Comparison of ENCODE assay signal across 8 cellular contexts in the genomic region with DNA sequence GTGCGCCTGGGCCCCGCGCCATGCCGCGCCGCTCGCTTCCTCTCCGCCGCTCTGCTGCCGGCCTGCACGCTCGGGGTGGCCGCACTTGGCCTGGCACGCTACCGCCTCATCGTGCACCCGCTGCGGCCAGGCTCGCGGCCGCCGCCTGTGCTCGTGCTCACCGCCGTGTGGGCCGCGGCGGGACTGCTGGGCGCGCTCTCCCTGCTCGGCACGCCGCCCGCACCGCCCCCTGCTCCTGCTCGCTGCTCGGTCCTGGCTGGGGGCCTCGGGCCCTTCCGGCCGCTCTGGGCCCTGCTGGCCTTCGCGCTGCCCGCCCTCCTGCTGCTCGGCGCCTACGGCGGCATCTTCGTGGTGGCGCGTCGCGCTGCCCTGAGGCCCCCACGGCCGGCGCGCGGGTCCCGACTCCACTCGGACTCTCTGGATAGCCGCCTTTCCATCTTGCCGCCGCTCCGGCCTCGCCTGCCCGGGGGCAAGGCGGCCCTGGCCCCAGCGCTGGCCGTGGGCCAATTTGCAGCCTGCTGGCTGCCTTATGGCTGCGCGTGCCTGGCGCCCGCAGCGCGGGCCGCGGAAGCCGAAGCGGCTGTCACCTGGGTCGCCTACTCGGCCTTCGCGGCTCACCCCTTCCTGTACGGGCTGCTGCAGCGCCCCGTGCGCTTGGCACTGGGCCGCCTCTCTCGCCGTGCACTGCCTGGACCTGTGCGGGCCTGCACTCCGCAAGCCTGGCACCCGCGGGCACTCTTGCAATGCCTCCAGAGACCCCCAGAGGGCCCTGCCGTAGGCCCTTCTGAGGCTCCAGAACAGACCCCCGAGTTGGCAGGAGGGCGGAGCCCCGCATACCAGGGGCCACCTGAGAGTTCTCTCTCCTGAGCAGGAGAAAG. TPM values are rescaled to one million over a fixed set of nuclear protein-coding genes. Genes with fewer than 3 reads are reported as not detected.
A peak's percentile ranks its signal among the peaks of the same experiment; 100 is the strongest.
DNase-seq lines count a peak whose midpoint lies in the region; ATAC-seq, FAIRE-seq and TF ChIP-seq lines count a peak whose summit lies in the region.

No MANE protein-coding gene starts in this region.

- no peak overlapping the region for H3K9ac ChIP-seq in keratinocyte (ENCODE audit: control insufficient read depth, extremely low read depth, insufficient read depth, low read length)

- H3K36me3 ChIP-seq in keratinocyte (ENCODE audit: control insufficient read depth in 2 of 2, extremely low read depth in 1 of 2, insufficient read depth in 2 of 2, low read length in 2 of 2) = peaks cover 0 to 21% of the 10 kb centered on the region in 2 experiments

- peaks cover 26% of the 10 kb centered on the region for H3K27me3 ChIP-seq in keratinocyte (ENCODE audit: control insufficient read depth, extremely low read depth, insufficient read depth, low read length)

- POLR2A ChIA-PET in GM10248 (lab: Yijun Ruan, JAX) = no interaction called here

- H3K4me3 Mint-ChIP-seq in activated T-helper 1 cell treated with anti-CD3 and anti-CD28 coated beads, Interleukin-12 subunit alpha, Interleukin-12 subunit beta, Interleukin-2, Interleukin-4 antibody, amounts not matched to agents 30 ng/mL and 10 ng/mL and 1 ng/mL, durations not matched to agents 14 hours and 24 hours and 36 hours = no peak overlapping the region

- H3K27me3 Mint-ChIP-seq in activated T-helper 1 cell treated with anti-CD3 and anti-CD28 coated beads, Interleukin-12 subunit alpha, Interleukin-12 subunit beta, Interleukin-2, Interleukin-4 antibody, amounts not matched to agents 30 ng/mL and 10 ng/mL and 1 ng/mL, durations not matched to agents 14 hours and 24 hours and 36 hours (ENCODE audit: insufficient read depth) = peaks cover 36% of the 10 kb centered on the region

- TF ChIP-seq CTCF in GM10248 (IDR thresholded peaks at IDR 0.05; ENCODE audit: control extremely low read depth, extremely low read depth, low read depth, missing control alignments) (peak; percentile 17), keratinocyte (optimal IDR thresholded peaks at IDR 0.05 in 1 of 3, IDR thresholded peaks at IDR 0.05 in 1 of 3, conservative IDR thresholded peaks at IDR 0.05 in 1 of 3; ENCODE audit: extremely low read depth in 1 of 3, insufficient read depth in 2 of 3, low read length in 3 of 3) (peak; percentile 53 to 80 (median 68))

- CTCF ChIA-PET in GM10248 (lab: Yijun Ruan, JAX) = interaction anchor here (1.0 to 4.3 kb wide), 2 partner anchors 15 to 17 kb away, joined by 3 to 21 read pairs; a partner anchor contains a TSS

- H3K9me3 Mint-ChIP-seq in activated T-helper 1 cell treated with anti-CD3 and anti-CD28 coated beads, Interleukin-12 subunit alpha, Interleukin-12 subunit beta, Interleukin-2, Interleukin-4 antibody, amounts not matched to agents 30 ng/mL and 10 ng/mL and 1 ng/mL, durations not matched to agents 14 hours and 24 hours and 36 hours = no peaks in the 10 kb centered on the region

- no peak overlapping the region for H3K27ac ChIP-seq in keratinocyte (ENCODE audit: control insufficient read depth, insufficient read depth, low read length)

- intact Hi-C loops in activated T-helper 1 cell treated with anti-CD3 and anti-CD28 coated beads, Interleukin-12 subunit alpha, Interleukin-12 subunit beta, Interleukin-2, Interleukin-4 antibody, amounts not matched to agents 30 ng/mL and 10 ng/mL and 1 ng/mL, durations not matched to agents 14 hours and 24 hours and 36 hours (cut with micrococcal nuclease) = no loop called here

- H3K27ac Mint-ChIP-seq in activated T-helper 1 cell treated with anti-CD3 and anti-CD28 coated beads, Interleukin-12 subunit alpha, Interleukin-12 subunit beta, Interleukin-2, Interleukin-4 antibody, amounts not matched to agents 30 ng/mL and 10 ng/mL and 1 ng/mL, durations not matched to agents 14 hours and 24 hours and 36 hours = no peak overlapping the region

- H2AFZ ChIP-seq in keratinocyte (ENCODE audit: control insufficient read depth, low read length) = no peak overlapping the region

- H3K4me3 ChIP-seq in keratinocyte (ENCODE audit: control insufficient read depth in 2 of 3, extremely low read depth in 1 of 3, insufficient read depth in 2 of 3, low read depth in 1 of 3, low read length in 3 of 3) = peak overlapping the region in 1 of 3 experiments; percentile 20

- H3K79me2 ChIP-seq in keratinocyte (ENCODE audit: control insufficient read depth, insufficient read depth, low read length) = no peaks in the 10 kb centered on the region

- peaks cover 4% of the 10 kb centered on the region for H3K36me3 Mint-ChIP-seq in activated T-helper 1 cell treated with anti-CD3 and anti-CD28 coated beads, Interleukin-12 subunit alpha, Interleukin-12 subunit beta, Interleukin-2, Interleukin-4 antibody, amounts not matched to agents 30 ng/mL and 10 ng/mL and 1 ng/mL, durations not matched to agents 14 hours and 24 hours and 36 hours (ENCODE audit: low read depth)

- no peaks in the 10 kb centered on the region for H4K20me1 ChIP-seq in keratinocyte (ENCODE audit: control insufficient read depth, extremely low read depth, insufficient read depth, low read length)

- FAIRE-seq in keratinocyte (lab: Jason Lieb, UNC) = no peak

- no peak for DNase-seq in GM10248 (ENCODE audit: extremely low spot score)
- DNase-seq in RPMI8226 = peak; percentile 89
- DNase-seq in cerebellum (ENCODE audit: low spot score) = peak; percentile 79
- DNase-seq in keratinocyte (ENCODE audit: low read depth, low spot score) = no peak
- peak; percentile 23 for DNase-seq in stimulated activated CD4-positive, alpha-beta T cell treated with anti-CD3 and anti-CD28 coated beads, Interleukin-1b, Interleukin-23, amount 100 ng/mL, for 48 hours
- no peak for DNase-seq in activated T-helper 1 cell treated with anti-CD3 and anti-CD28 coated beads, Interleukin-12 subunit alpha, Interleukin-12 subunit beta, Interleukin-2, Interleukin-4 antibody, amounts not matched to agents 30 ng/mL and 10 ng/mL and 1 ng/mL, durations not matched to agents 14 hours and 24 hours and 36 hours (ENCODE audit: low spot score)
- no peak for DNase-seq in NOMO-1 treated with DMSO at 0.1 percent for 48 hours (lab: John Stamatoyannopoulos, UW; ENCODE audit: unreplicated experiment)

- H3K4me1 Mint-ChIP-seq in activated T-helper 1 cell treated with anti-CD3 and anti-CD28 coated beads, Interleukin-12 subunit alpha, Interleukin-12 subunit beta, Interleukin-2, Interleukin-4 antibody, amounts not matched to agents 30 ng/mL and 10 ng/mL and 1 ng/mL, durations not matched to agents 14 hours and 24 hours and 36 hours (ENCODE audit: low read depth) = no peaks in the 10 kb centered on the region

- dilution Hi-C loops in keratinocyte (cut with MboI; ENCODE audit: extremely low pct_ligation_motif_present, low sequenced_read_pairs) = no loop called here

- no peak for ATAC-seq in GM19351 (IDR thresholded peaks at IDR 0.05; ENCODE audit: unreplicated experiment)

- no peaks in the 10 kb centered on the region for H3K9me3 ChIP-seq in keratinocyte (ENCODE audit: control insufficient read depth, low read depth, low read length)

- peaks cover 11% of the 10 kb centered on the region for H3K4me1 ChIP-seq in keratinocyte (ENCODE audit: control insufficient read depth, extremely low read depth, insufficient read depth, low read length)

- peak overlapping the region; percentile 54 for H3K4me2 ChIP-seq in keratinocyte (ENCODE audit: control insufficient read depth, extremely low read depth, insufficient read depth, low read depth, low read length)

- H3K9me1 ChIP-seq in keratinocyte (ENCODE audit: control insufficient read depth, extremely low read depth, insufficient read depth, low read length) = no peaks in the 10 kb centered on the region

RNA-seq across cellular contexts. Expression of a gene that starts 1.0 kb away (rescaled TPM):
- 0.18 TPM for total RNA-seq in cerebellum
- polyA plus RNA-seq in keratinocyte = not detected in 3 replicates
- polyA plus RNA-seq in keratinocyte (2011; ENCODE audit: low read depth) = not detected
- not detected in 2 replicates for polyA plus RNA-seq in keratinocyte (2011; cell fraction: cytosol; rRNA removed)
- not detected in 2 replicates for polyA plus RNA-seq in keratinocyte (2011; cell fraction: nucleus; rRNA removed)
- polyA plus RNA-seq in keratinocyte (2012; ENCODE audit: low replicate concordance) = not detected in 2 replicates
- not detected in 3 replicates for polyA minus RNA-seq in keratinocyte
- polyA minus RNA-seq in keratinocyte (2011; cell fraction: cytosol; rRNA and poly(A)+ RNA removed) = not detected
- not detected in 2 replicates for polyA minus RNA-seq in keratinocyte (2011; cell fraction: nucleus; rRNA and poly(A)+ RNA removed)
- total RNA-seq in activated T-helper 1 cell treated with anti-CD3 and anti-CD28 coated beads, Interleukin-12 subunit alpha, Interleukin-12 subunit beta, Interleukin-2, Interleukin-4 antibody, amounts not matched to agents 30 ng/mL and 10 ng/mL and 1 ng/mL, durations not matched to agents 14 hours and 24 hours and 36 hours = not detected in 2 replicates

RNA-seq across cellular contexts. Expression of a gene that starts 11.1 kb away (rescaled TPM):
- 55.5 TPM for total RNA-seq in cerebellum
- 25.2 to 48.7 TPM (median 35.0 TPM) in 3 replicates for polyA plus RNA-seq in keratinocyte
- polyA plus RNA-seq in keratinocyte (2011; ENCODE audit: low read depth) = 12.1 TPM
- polyA plus RNA-seq in keratinocyte (2011; cell fraction: cytosol; rRNA removed) = 36.7 and 63.1 TPM in 2 replicates
- 46.9 and 68.3 TPM in 2 replicates for polyA plus RNA-seq in keratinocyte (2011; cell fraction: nucleus; rRNA removed)
- polyA plus RNA-seq in keratinocyte (2012; ENCODE audit: low replicate concordance) = 28.2 and 37.6 TPM in 2 replicates
- 30.8 to 67.1 TPM (median 45.1 TPM) in 3 replicates for polyA minus RNA-seq in keratinocyte
- 59.7 TPM for polyA minus RNA-seq in keratinocyte (2011; cell fraction: cytosol; rRNA and poly(A)+ RNA removed)
- polyA minus RNA-seq in keratinocyte (2011; cell fraction: nucleus; rRNA and poly(A)+ RNA removed) = 13.2 and 15.2 TPM in 2 replicates
- total RNA-seq in activated T-helper 1 cell treated with anti-CD3 and anti-CD28 coated beads, Interleukin-12 subunit alpha, Interleukin-12 subunit beta, Interleukin-2, Interleukin-4 antibody, amounts not matched to agents 30 ng/mL and 10 ng/mL and 1 ng/mL, durations not matched to agents 14 hours and 24 hours and 36 hours = 14.8 and 18.0 TPM in 2 replicates

RNA-seq across cellular contexts. Expression of a gene that starts 14.0 kb away (rescaled TPM):
- 2.4 TPM for total RNA-seq in cerebellum
- polyA plus RNA-seq in keratinocyte = 5.4 to 9.3 TPM (median 6.4 TPM) in 3 replicates
- polyA plus RNA-seq in keratinocyte (2011; ENCODE audit: low read depth) = 8.7 TPM
- 4.2 and 7.5 TPM in 2 replicates for polyA plus RNA-seq in keratinocyte (2011; cell fraction: cytosol; rRNA removed)
- 20.0 and 26.4 TPM in 2 replicates for polyA plus RNA-seq in keratinocyte (2011; cell fraction: nucleus; rRNA removed)
- 4.7 and 7.1 TPM in 2 replicates for polyA plus RNA-seq in keratinocyte (2012; ENCODE audit: low replicate concordance)
- polyA minus RNA-seq in keratinocyte = 4.7 to 5.9 TPM (median 5.3 TPM) in 3 replicates
- 23.0 TPM for polyA minus RNA-seq in keratinocyte (2011; cell fraction: cytosol; rRNA and poly(A)+ RNA removed)
- polyA minus RNA-seq in keratinocyte (2011; cell fraction: nucleus; rRNA and poly(A)+ RNA removed) = 4.9 TPM in 2 replicates
- total RNA-seq in activated T-helper 1 cell treated with anti-CD3 and anti-CD28 coated beads, Interleukin-12 subunit alpha, Interleukin-12 subunit beta, Interleukin-2, Interleukin-4 antibody, amounts not matched to agents 30 ng/mL and 10 ng/mL and 1 ng/mL, durations not matched to agents 14 hours and 24 hours and 36 hours = 13.4 and 14.5 TPM in 2 replicates

RNA-seq across cellular contexts. Expression of a gene that starts 14.4 kb away (rescaled TPM):
- total RNA-seq in cerebellum = 7.7 TPM
- polyA plus RNA-seq in keratinocyte = 21.8 to 34.5 TPM (median 23.8 TPM) in 3 replicates
- 4.8 TPM for polyA plus RNA-seq in keratinocyte (2011; ENCODE audit: low read depth)
- polyA plus RNA-seq in keratinocyte (2011; cell fraction: cytosol; rRNA removed) = 16.2 and 26.1 TPM in 2 replicates
- 29.1 and 32.2 TPM in 2 replicates for polyA plus RNA-seq in keratinocyte (2011; cell fraction: nucleus; rRNA removed)
- polyA plus RNA-seq in keratinocyte (2012; ENCODE audit: low replicate concordance) = 23.8 and 37.5 TPM in 2 replicates
- 19.5 to 38.0 TPM (median 28.8 TPM) in 3 replicates for polyA minus RNA-seq in keratinocyte
- polyA minus RNA-seq in keratinocyte (2011; cell fraction: cytosol; rRNA and poly(A)+ RNA removed) = 29.4 TPM
- 11.5 and 12.6 TPM in 2 replicates for polyA minus RNA-seq in keratinocyte (2011; cell fraction: nucleus; rRNA and poly(A)+ RNA removed)
- 91.8 and 93.1 TPM in 2 replicates for total RNA-seq in activated T-helper 1 cell treated with anti-CD3 and anti-CD28 coated beads, Interleukin-12 subunit alpha, Interleukin-12 subunit beta, Interleukin-2, Interleukin-4 antibody, amounts not matched to agents 30 ng/mL and 10 ng/mL and 1 ng/mL, durations not matched to agents 14 hours and 24 hours and 36 hours

RNA-seq across cellular contexts. Expression of a gene that starts 17.7 kb away (rescaled TPM):
- 3.9 TPM for total RNA-seq in cerebellum
- polyA plus RNA-seq in keratinocyte = 32.8 to 57.2 TPM (median 34.7 TPM) in 3 replicates
- polyA plus RNA-seq in keratinocyte (2011; ENCODE audit: low read depth) = 8.3 TPM
- polyA plus RNA-seq in keratinocyte (2011; cell fraction: cytosol; rRNA removed) = 40.0 and 45.9 TPM in 2 replicates
- 23.1 and 27.2 TPM in 2 replicates for polyA plus RNA-seq in keratinocyte (2011; cell fraction: nucleus; rRNA removed)
- 28.0 and 31.3 TPM in 2 replicates for polyA plus RNA-seq in keratinocyte (2012; ENCODE audit: low replicate concordance)
- 36.1 to 50.6 TPM (median 42.4 TPM) in 3 replicates for polyA minus RNA-seq in keratinocyte
- polyA minus RNA-seq in keratinocyte (2011; cell fraction: cytosol; rRNA and poly(A)+ RNA removed) = 44.9 TPM
- 10.8 and 15.4 TPM in 2 replicates for polyA minus RNA-seq in keratinocyte (2011; cell fraction: nucleus; rRNA and poly(A)+ RNA removed)
- total RNA-seq in activated T-helper 1 cell treated with anti-CD3 and anti-CD28 coated beads, Interleukin-12 subunit alpha, Interleukin-12 subunit beta, Interleukin-2, Interleukin-4 antibody, amounts not matched to agents 30 ng/mL and 10 ng/mL and 1 ng/mL, durations not matched to agents 14 hours and 24 hours and 36 hours = 37.9 and 38.0 TPM in 2 replicates

Comparison
In these comparisons a context has a peak if more than half of its experiments do, and no peak if none do; other contexts are left out.
1. DNase-seq: peak in RPMI8226 (single experiment), cerebellum (single experiment) and stimulated activated CD4-positive, alpha-beta T cell treated with anti-CD3 and anti-CD28 coated beads, Interleukin-1b, Interleukin-23, amount 100 ng/mL, for 48 hours (single experiment); none in GM10248 (single experiment), keratinocyte (single experiment), activated T-helper 1 cell treated with anti-CD3 and anti-CD28 coated beads, Interleukin-12 subunit alpha, Interleukin-12 subunit beta, Interleukin-2, Interleukin-4 antibody, amounts not matched to agents 30 ng/mL and 10 ng/mL and 1 ng/mL, durations not matched to agents 14 hours and 24 hours and 36 hours (single experiment) and NOMO-1 treated with DMSO at 0.1 percent for 48 hours (single experiment).